22 cellular contexts compared by ENCODE assay signal in genomic region chr4:1051472-1051871, GRCh38. TPM values are rescaled to one million over a fixed set of nuclear protein-coding genes. Genes with fewer than 3 reads are reported as not detected.
"Had no signal": no experiment of that assay in that cellular context is flagged by ENCODE, and none has a peak within 500 bp of the region (broad histone marks: within the 10 kb centered on the region; RNA-seq: fewer than 3 reads in every experiment).

No MANE protein-coding gene starts in this region.

- H3K9me3 ChIP-seq: colonic mucosa, gastroesophageal sphincter, heart left ventricle, stomach, testis had no signal

- H3K9ac ChIP-seq: parathyroid adenoma had no signal

- H3K36me3 ChIP-seq: colonic mucosa, gastroesophageal sphincter, heart left ventricle, stomach had no signal

- DNase-seq: activated CD4-positive, alpha-beta T cell treated with anti-CD3 and anti-CD28 coated beads, Interleukin-2, amount 10 ng/mL, durations not matched to agents 7 days and 5 days; activated CD8-positive, alpha-beta T cell treated with anti-CD3 and anti-CD28 coated beads, Interleukin-2, amount 10 ng/mL, durations not matched to agents 7 days and 5 days; activated naive CD4-positive, alpha-beta T cell; central memory CD4-positive, alpha-beta T cell; colonic mucosa; effector CD4-positive, alpha-beta T cell; kidney glomerular epithelial cell; left ventricle myocardium superior; naive thymus-derived CD4-positive, alpha-beta T cell; stimulated activated CD4-positive, alpha-beta T cell treated with anti-CD3 and anti-CD28 coated beads, Interleukin-4, amount 100 ng/mL, for 24 hours; T1000 had no signal

- H3K4me1 ChIP-seq: parathyroid adenoma had no signal

- H2AFZ ChIP-seq: parathyroid adenoma had no signal

- H3K36me3 Mint-ChIP-seq: brain, type B pancreatic cell had no signal

- H3K79me2 ChIP-seq: parathyroid adenoma had no signal

- H3K27me3 ChIP-seq: testis had no signal

- ATAC-seq: activated CD8-positive, alpha-beta T cell treated with anti-CD3 and anti-CD28 coated beads, Interleukin-2, amount 10 ng/mL, durations not matched to agents 7 days and 5 days; esophagus mucosa; gastroesophageal sphincter; heart left ventricle; left ventricle myocardium superior; naive thymus-derived CD4-positive, alpha-beta T cell; sciatic nerve; stimulated activated effector memory CD8-positive, alpha-beta T cell treated with anti-CD3 and anti-CD28 coated beads, Interleukin-12 subunit alpha, Interleukin-12 subunit beta, amount 100 ng/mL, for 72 hours had no signal

- H3K27ac Mint-ChIP-seq: activated CD4-positive, alpha-beta T cell treated with anti-CD3 and anti-CD28 coated beads, Interleukin-2, amount 10 ng/mL, durations not matched to agents 7 days and 5 days; activated CD8-positive, alpha-beta T cell treated with anti-CD3 and anti-CD28 coated beads, Interleukin-2, amount 10 ng/mL, durations not matched to agents 7 days and 5 days; activated T-cell treated with anti-CD3 and anti-CD28 coated beads, Interleukin-2, amount 50 U/mL, for 24 hours; stimulated activated effector memory CD8-positive, alpha-beta T cell treated with anti-CD3 and anti-CD28 coated beads, Interleukin-12 subunit alpha, Interleukin-12 subunit beta, amount 100 ng/mL, for 72 hours; type B pancreatic cell had no signal

- H3K4me3 Mint-ChIP-seq: activated CD4-positive, alpha-beta T cell treated with anti-CD3 and anti-CD28 coated beads, Interleukin-2, amount 10 ng/mL, durations not matched to agents 7 days and 5 days; activated CD8-positive, alpha-beta T cell treated with anti-CD3 and anti-CD28 coated beads, Interleukin-2, amount 10 ng/mL, durations not matched to agents 7 days and 5 days; activated T-cell treated with anti-CD3 and anti-CD28 coated beads, Interleukin-2, amount 50 U/mL, for 24 hours; brain; stimulated activated effector memory CD8-positive, alpha-beta T cell treated with anti-CD3 and anti-CD28 coated beads, Interleukin-12 subunit alpha, Interleukin-12 subunit beta, amount 100 ng/mL, for 72 hours; type B pancreatic cell had no signal

- H3K9me3 Mint-ChIP-seq: stimulated activated effector memory CD8-positive, alpha-beta T cell treated with anti-CD3 and anti-CD28 coated beads, Interleukin-12 subunit alpha, Interleukin-12 subunit beta, amount 100 ng/mL, for 72 hours; type B pancreatic cell had no signal

- H3K27ac ChIP-seq: colonic mucosa, gastroesophageal sphincter, heart left ventricle, parathyroid adenoma, stomach, testis had no signal

- H3K4me3 ChIP-seq: colonic mucosa, gastroesophageal sphincter, heart left ventricle, stomach, testis had no signal

RNA-seq across cellular contexts. Expression of gene SLC26A1, which starts 58.3 kb away (rescaled TPM):
- total RNA-seq: esophagus mucosa, gastroesophageal sphincter, left ventricle myocardium superior had no signal
